In genomic region chr12:120183211-120183631, GRCh38 we compare ENCODE assay signal across 22 cellular contexts. TPM values are rescaled to one million over a fixed set of nuclear protein-coding genes. Genes with fewer than 3 reads are reported as not detected.
A peak's percentile ranks its signal among the peaks of the same experiment; 100 is the strongest.
DNase-seq lines count a peak whose midpoint lies in the region; ATAC-seq, FAIRE-seq and TF ChIP-seq lines count a peak whose summit lies in the region.
"Had no signal": no experiment of that assay in that cellular context is flagged by ENCODE, and none has a peak within 500 bp of the region (broad histone marks: within the 10 kb centered on the region; RNA-seq: fewer than 3 reads in every experiment).

No MANE protein-coding gene starts in this region.

- peaks cover 43% of the 10 kb centered on the region for H4K20me1 ChIP-seq in SK-N-SH (ENCODE audit: insufficient read depth)
- no peaks in the 10 kb centered on the region for H4K20me1 ChIP-seq in fibroblast of lung (ENCODE audit: control insufficient read depth, extremely low read depth, insufficient read depth, low read length)

- H3K27me3 ChIP-seq in SK-N-SH (ENCODE audit: insufficient read depth), result no peaks in the 10 kb centered on the region
- no peaks in the 10 kb centered on the region for H3K27me3 ChIP-seq in fibroblast of lung (ENCODE audit: control insufficient read depth, insufficient read depth, low read length)
- no peaks in the 10 kb centered on the region for H3K27me3 ChIP-seq in psoas muscle (ENCODE audit: insufficient read depth in 3 of 3, low read length in 2 of 3)
- no peaks in the 10 kb centered on the region for H3K27me3 ChIP-seq in SJCRH30
- H3K27me3 ChIP-seq: esophagus muscularis mucosa, neural progenitor cell, vagina had no signal

- intact Hi-C loops in psoas muscle (cut with DNase I), result no loop called here

- POLR2A ChIA-PET in SK-N-SH (lab: Yijun Ruan, JAX), result no interaction called here

- no peaks in the 10 kb centered on the region for H3K9me2 ChIP-seq in SK-N-SH

- H3K36me3 ChIP-seq in SK-N-SH (replicated peaks in 1 of 2; ENCODE audit: control insufficient read depth in 1 of 2, insufficient read depth in 2 of 2, low read length in 1 of 2), result peaks cover 54 to 73% of the 10 kb centered on the region in 2 experiments
- peaks cover 29% of the 10 kb centered on the region for H3K36me3 ChIP-seq in fibroblast of lung (ENCODE audit: control insufficient read depth, insufficient read depth, low read length)
- peaks cover 25 to 94% of the 10 kb centered on the region in 2 donors for H3K36me3 ChIP-seq in psoas muscle (ENCODE audit: insufficient read depth in 1 of 2, low read depth in 1 of 2)
- H3K36me3 ChIP-seq in SJCRH30, result peaks cover 55% of the 10 kb centered on the region
- H3K36me3 ChIP-seq: neural progenitor cell had no signal

- TF ChIP-seq EP300 in SK-N-SH (IDR thresholded peaks at IDR 0.05; ENCODE audit: borderline replicate concordance in 1 of 2, low read depth in 1 of 2, low read length in 1 of 2), result no peak

- H3K4me3 ChIP-seq in SK-N-SH (ENCODE audit: low read depth in 2 of 2, low read length in 1 of 2) (no peak overlapping the region), fibroblast of lung (replicated peaks in 1 of 4; ENCODE audit: control extremely low read depth in 1 of 4, insufficient read depth in 1 of 4, low read depth in 3 of 4, low read length in 4 of 4) (no peak overlapping the region), psoas muscle (no peak overlapping the region), SJCRH30 (no peak overlapping the region)
- H3K4me3 ChIP-seq: esophagus muscularis mucosa, GM23338, neural progenitor cell, vagina had no signal

- WGBS in SK-N-SH (ENCODE audit: low lambda C conversion rate), result 86% methylated on average over 5 of the region's 5 CpGs
- 29 to 59% (median 42%) methylated on average over 5 of the region's 5 CpGs for WGBS in psoas muscle, 3 donors

- H3K4me1 ChIP-seq in SK-N-SH (ENCODE audit: control insufficient read depth in 1 of 2, insufficient read depth in 2 of 2, low read depth in 1 of 2, low read length in 1 of 2) (no peaks in the 10 kb centered on the region), fibroblast of lung (ENCODE audit: control insufficient read depth, extremely low read depth, insufficient read depth, low read length) (peaks cover 5% of the 10 kb centered on the region), psoas muscle (peaks cover 27% of the 10 kb centered on the region), SJCRH30 (no peaks in the 10 kb centered on the region)
- H3K4me1 ChIP-seq: neural progenitor cell, vagina had no signal

- H3K9me3 ChIP-seq in SK-N-SH, result no peaks in the 10 kb centered on the region
- no peaks in the 10 kb centered on the region for H3K9me3 ChIP-seq in fibroblast of lung (ENCODE audit: control insufficient read depth, insufficient read depth, low read depth, low read length)
- H3K9me3 ChIP-seq in psoas muscle, result no peaks in the 10 kb centered on the region
- H3K9me3 ChIP-seq in SJCRH30 (replicated peaks), result no peaks in the 10 kb centered on the region
- H3K9me3 ChIP-seq: esophagus muscularis mucosa, vagina had no signal

- H3F3A ChIP-seq in SK-N-SH (replicated peaks; ENCODE audit: insufficient read depth), result peaks cover 4% of the 10 kb centered on the region

- no peak overlapping the region for H2AFZ ChIP-seq in SK-N-SH (ENCODE audit: low read depth)
- H2AFZ ChIP-seq in fibroblast of lung (ENCODE audit: low read length), result no peak overlapping the region
- H2AFZ ChIP-seq: GM23338, neural progenitor cell had no signal

- CTCF ChIA-PET in SK-N-SH (lab: Yijun Ruan, JAX), result interaction anchor here (1.4 kb wide), 1 partner anchor 66 kb away, joined by 3 read pairs; no protein-coding TSS in a partner anchor

- peak; percentile 85 for FAIRE-seq in RCC 7860 (lab: Jason Lieb, UNC)
- FAIRE-seq: GM18507 had no signal

- no peak overlapping the region for H3K4me2 ChIP-seq in SK-N-SH
- H3K4me2 ChIP-seq in fibroblast of lung (ENCODE audit: extremely low read depth, insufficient read depth, low read length), result no peak overlapping the region
- H3K4me2 ChIP-seq: GM23338, neural progenitor cell had no signal

- ATAC-seq in SK-N-SH treated with all-trans-retinoic acid at 6 μM for 48 hours (peak; percentile 32), psoas muscle (peak; percentile 32 to 63 (median 56)), HG02798 (IDR thresholded peaks at IDR 0.05; ENCODE audit: poor library complexity, unreplicated experiment) (no peak)
- ATAC-seq: stimulated activated naive CD8-positive, alpha-beta T cell treated with anti-CD3 and anti-CD28 coated beads, Interleukin-15, Interleukin-2, amounts not matched to agents 100 U/mL and 50 U/mL, for 24 hours had no signal

- H3K79me2 ChIP-seq in SK-N-SH (ENCODE audit: insufficient read depth) (peaks cover 88% of the 10 kb centered on the region), fibroblast of lung (ENCODE audit: control insufficient read depth, insufficient read depth, low read length) (peaks cover 11% of the 10 kb centered on the region)

- TF ChIP-seq RAD21 in SK-N-SH (IDR thresholded peaks at IDR 0.05; ENCODE audit: low read length), result no peak

- H3K27ac ChIP-seq in SK-N-SH (ENCODE audit: low read depth in 2 of 2, low read length in 1 of 2) (no peak overlapping the region), fibroblast of lung (ENCODE audit: insufficient read depth, low read length) (no peak overlapping the region), psoas muscle (peak overlapping the region; percentile 75), SJCRH30 (no peak overlapping the region)
- H3K27ac ChIP-seq: esophagus muscularis mucosa, neural progenitor cell, vagina had no signal

- DNase-seq in SK-N-SH (no peak), RCC 7860 (ENCODE audit: low spot score) (peak; percentile 85), fibroblast of lung (ENCODE audit: low read depth in 2 of 2) (peak; percentile 24 to 46), psoas muscle (no peak), SJCRH30 (no peak)
- DNase-seq in activated CD4-positive, alpha-beta T cell treated with anti-CD3 and anti-CD28 coated beads for 1 hour, result no peak
- DNase-seq: activated CD4-positive, alpha-beta T cell treated with anti-CD3 and anti-CD28 coated beads for 4 hours; activated T-cell treated with anti-CD3 and anti-CD28 coated beads for 4 hours; amniotic stem cell; CD8-positive, alpha-beta memory T cell; dermis blood vessel endothelial cell; KBM-7; NCI-H1417 treated with DMSO at 0.1 percent for 48 hours; NCI-H510A treated with DMSO at 0.1 percent for 48 hours; stimulated activated naive CD8-positive, alpha-beta T cell treated with anti-CD3 and anti-CD28 coated beads, Interleukin-15, Interleukin-2, amounts not matched to agents 100 U/mL and 50 U/mL, for 24 hours had no signal

- TF ChIP-seq CTCF in SK-N-SH (IDR thresholded peaks at IDR 0.05) (no peak), fibroblast of lung (conservative IDR thresholded peaks at IDR 0.05 in 1 of 2, IDR thresholded peaks at IDR 0.05 in 1 of 2; ENCODE audit: low read depth in 1 of 2, low read length in 2 of 2) (no peak), psoas muscle (IDR thresholded peaks at IDR 0.05) (no peak)

- no peak overlapping the region for H3K9ac ChIP-seq in SK-N-SH
- H3K9ac ChIP-seq in fibroblast of lung (ENCODE audit: insufficient read depth, low read length), result no peak overlapping the region
- H3K9ac ChIP-seq: neural progenitor cell had no signal

TF ChIP-seq in SK-N-SH treated with all-trans-retinoic acid at 6 μM for 48 hours, 23 proteins besides CTCF, POLR2A, EP300 and RAD21 (continues in another document):
- TF ChIP-seq TOX (CRISPR knock-in tag; IDR thresholded peaks at IDR 0.05; ENCODE audit: borderline replicate concordance), result no peak

TF ChIP-seq in SK-N-SH, 30 proteins besides CTCF, POLR2A, EP300 and RAD21 (continues in another document):
- TF ChIP-seq USF1 (IDR thresholded peaks at IDR 0.05; ENCODE audit: borderline replicate concordance, low read depth), result no peak
- no peak for TF ChIP-seq POLR2AphosphoS5 (IDR thresholded peaks at IDR 0.05; ENCODE audit: low read depth, low read length)
- TF ChIP-seq ZBTB33 (IDR thresholded peaks at IDR 0.05; ENCODE audit: borderline replicate concordance, low read depth), result no peak

RNA-seq across cellular contexts. Expression of gene GCN1, which starts 11.3 kb away (rescaled TPM):
- 41.2 and 54.4 TPM in 2 replicates for polyA plus RNA-seq in SK-N-SH (2012; rRNA removed)
- polyA plus RNA-seq in SK-N-SH (2012; cell fraction: cytosol; rRNA removed), result 17.0 and 20.0 TPM in 2 replicates
- polyA plus RNA-seq in SK-N-SH (2012; cell fraction: nucleus; rRNA removed), result 224 and 236 TPM in 2 replicates
- 86.8 and 93.1 TPM in 2 replicates for total RNA-seq in fibroblast of lung
- 30.8 and 45.8 TPM in 2 replicates for polyA plus RNA-seq in fibroblast of lung
- polyA plus RNA-seq in fibroblast of lung (2012), result 35.6 and 52.5 TPM in 2 replicates
- 310 and 482 TPM in 2 replicates for polyA minus RNA-seq in fibroblast of lung (ENCODE audit: low replicate concordance)
- 10 to 100 TPM; 63.1 to 80.9 (median 68.6) TPM for total RNA-seq in psoas muscle
- 10 to 100 TPM; 19.6 to 55.7 (median 43.2) TPM for polyA plus RNA-seq in psoas muscle
- 49.7 and 61.9 TPM in 2 replicates for total RNA-seq in SJCRH30 (2014; rRNA removed; shearing (Covaris generic))

RNA-seq across cellular contexts. Expression of gene RPLP0, which starts 17.7 kb away (rescaled TPM):
- polyA plus RNA-seq in SK-N-SH (2012; rRNA removed), result 5,975 and 6,606 TPM in 2 replicates
- polyA plus RNA-seq in SK-N-SH (2012; cell fraction: cytosol; rRNA removed), result 4,575 and 6,412 TPM in 2 replicates
- 2,397 and 2,614 TPM in 2 replicates for polyA plus RNA-seq in SK-N-SH (2012; cell fraction: nucleus; rRNA removed)
- total RNA-seq in fibroblast of lung, result 3,063 and 3,837 TPM in 2 replicates
- polyA plus RNA-seq in fibroblast of lung, result 5,137 and 6,435 TPM in 2 replicates
- 2,788 and 3,168 TPM in 2 replicates for polyA plus RNA-seq in fibroblast of lung (2012)
- 5,479 and 5,944 TPM in 2 replicates for polyA minus RNA-seq in fibroblast of lung (ENCODE audit: low replicate concordance)
- 1,000 to 10,000 TPM in 3 of 4 donors, 100 to 1,000 TPM in 1; 662 to 1,479 (median 1,333) TPM for total RNA-seq in psoas muscle
- polyA plus RNA-seq in psoas muscle, result 1,000 to 10,000 TPM; 2,571 to 2,845 (median 2,673) TPM
- total RNA-seq in SJCRH30 (2014; rRNA removed; shearing (Covaris generic)), result 2,854 and 3,078 TPM in 2 replicates

Comparison
In these comparisons a context has a peak if more than half of its experiments do, and no peak if none do; other contexts are left out.
1. DNase-seq: peak in RCC 7860 (single experiment) and fibroblast of lung (2 of 2); none in SK-N-SH (single experiment), psoas muscle (0 of 2), SJCRH30 (0 of 2) and activated CD4-positive, alpha-beta T cell treated with anti-CD3 and anti-CD28 coated beads for 1 hour (single experiment).